In genomic region chr17:18635773-18636172, GRCh38 we compare ENCODE assay signal across 3 cellular contexts. TPM values are rescaled to one million over a fixed set of nuclear protein-coding genes. Genes with fewer than 3 reads are reported as not detected.
"Had no signal": no experiment of that assay in that cellular context is flagged by ENCODE, and none has a peak within 500 bp of the region (broad histone marks: within the 10 kb centered on the region; RNA-seq: fewer than 3 reads in every experiment).

No MANE protein-coding gene starts in this region.

RNA-seq across cellular contexts. Expression of gene TBC1D28, which starts 8.4 kb away (rescaled TPM):
- total RNA-seq: GM23338, H1, HT-29 had no signal
